ENCODE assay signal across 8 cellular contexts in genomic region chr19:32674153-32674958, GRCh38. TPM values are rescaled to one million over a fixed set of nuclear protein-coding genes. Genes with fewer than 3 reads are reported as not detected.
DNase-seq lines count a peak whose midpoint lies in the region; ATAC-seq and TF ChIP-seq lines count a peak whose summit lies in the region.

No MANE protein-coding gene starts in this region.

- peaks cover 4 to 10% of the 10 kb centered on the region in 2 donors for H3K27me3 Mint-ChIP-seq in effector memory CD8-positive, alpha-beta T cell
- peaks cover 26% of the 10 kb centered on the region for H3K27me3 Mint-ChIP-seq in neural progenitor cell (ENCODE audit: insufficient read depth, low read depth)

- H3K4me2 ChIP-seq in OCI-LY3 (ENCODE audit: low read length) (peak overlapping the region; percentile 98), neural progenitor cell (peak overlapping the region; percentile 84)

- H3K4me1 Mint-ChIP-seq in effector memory CD8-positive, alpha-beta T cell (ENCODE audit: low read depth in 2 of 2): peaks cover 39% of the 10 kb centered on the region in 2 donors
- H3K4me1 Mint-ChIP-seq in neural progenitor cell: peaks cover 28% of the 10 kb centered on the region

- no peak for ATAC-seq in effector memory CD8-positive, alpha-beta T cell (replicated peaks)

- TF ChIP-seq CTCF in OCI-LY3 (IDR thresholded peaks at IDR 0.05; ENCODE audit: low read depth, low read length) (no peak), neural progenitor cell (IDR thresholded peaks at IDR 0.05) (peak; percentile 8)

- peak overlapping the region; percentile 95 for H3K4me3 ChIP-seq in OCI-LY3 (ENCODE audit: low read length)
- H3K4me3 ChIP-seq in neural progenitor cell: peak overlapping the region; percentile 90

- H3K4me3 Mint-ChIP-seq in effector memory CD8-positive, alpha-beta T cell: peak overlapping the region; percentile 89 to 90
- peak overlapping the region; percentile 95 for H3K4me3 Mint-ChIP-seq in neural progenitor cell

- peaks cover 8% of the 10 kb centered on the region for H3K4me1 ChIP-seq in OCI-LY3 (ENCODE audit: low read length)
- H3K4me1 ChIP-seq in neural progenitor cell: peaks cover 12% of the 10 kb centered on the region

- H3K27ac ChIP-seq in OCI-LY3 (ENCODE audit: low read length) (peak overlapping the region; percentile 23), neural progenitor cell (no peak overlapping the region)

- peaks cover 2% of the 10 kb centered on the region for H3K36me3 ChIP-seq in OCI-LY3 (replicated peaks; ENCODE audit: low read depth, low read length)
- H3K36me3 ChIP-seq in neural progenitor cell: no peaks in the 10 kb centered on the region

- peak; percentile 34 for DNase-seq in activated gamma-delta T cell (lab: John Stamatoyannopoulos, UW)
- no peak for DNase-seq in activated gamma-delta T cell treated with Interleukin-2 at 50 U/mL for 16 hours
- DNase-seq in effector memory CD8-positive, alpha-beta T cell: peak in 1 of 3 experiments; percentile 27
- peak; percentile 47 for DNase-seq in neural progenitor cell (ENCODE audit: low spot score)
- DNase-seq in cerebellar cortex (ENCODE audit: low spot score): no peak
- no peak for DNase-seq in KG1 (lab: John Stamatoyannopoulos, UW)
- no peak for DNase-seq in GM19238 (ENCODE audit: insufficient read length, low spot score)

- H3K36me3 Mint-ChIP-seq in effector memory CD8-positive, alpha-beta T cell (ENCODE audit: insufficient read depth): peaks cover 9% of the 10 kb centered on the region
- peaks cover 4% of the 10 kb centered on the region for H3K36me3 Mint-ChIP-seq in neural progenitor cell

- no peaks in the 10 kb centered on the region for H3K9me3 Mint-ChIP-seq in effector memory CD8-positive, alpha-beta T cell
- H3K9me3 Mint-ChIP-seq in neural progenitor cell: no peaks in the 10 kb centered on the region

- no peaks in the 10 kb centered on the region for H3K9me3 ChIP-seq in OCI-LY3 (ENCODE audit: insufficient read depth, low read length)
- no peaks in the 10 kb centered on the region for H3K9me3 ChIP-seq in neural progenitor cell (ENCODE audit: low read depth)

- peak overlapping the region; percentile 30 to 79 for H3K27ac Mint-ChIP-seq in effector memory CD8-positive, alpha-beta T cell
- peak overlapping the region; percentile 80 for H3K27ac Mint-ChIP-seq in neural progenitor cell

- H3K9ac ChIP-seq in OCI-LY3 (ENCODE audit: low read length) (peak overlapping the region; percentile 86), neural progenitor cell (no peak overlapping the region)

- peaks cover 19% of the 10 kb centered on the region for H3F3A ChIP-seq in neural progenitor cell (ENCODE audit: low read depth)

- H4K20me1 ChIP-seq in OCI-LY3 (ENCODE audit: insufficient read depth, low read length) (peaks cover 38% of the 10 kb centered on the region), neural progenitor cell (ENCODE audit: low read depth) (peaks cover 64% of the 10 kb centered on the region)

- H2AFZ ChIP-seq in OCI-LY3 (ENCODE audit: low read depth, low read length): no peak overlapping the region; the same call in 1 of the 2 replicates
- peak overlapping the region; percentile 90 for H2AFZ ChIP-seq in neural progenitor cell (replicated peaks)

- H3K27me3 ChIP-seq in OCI-LY3 (ENCODE audit: low read depth, low read length) (no peaks in the 10 kb centered on the region), neural progenitor cell (peaks cover 62% of the 10 kb centered on the region)

- H3K79me2 ChIP-seq in OCI-LY3 (ENCODE audit: low read length) (peaks cover 55% of the 10 kb centered on the region), neural progenitor cell (ENCODE audit: low read depth) (peaks cover 28% of the 10 kb centered on the region)

RNA-seq across cellular contexts. Expression of gene ANKRD27, which starts 0.6 kb away (rescaled TPM):
- total RNA-seq in neural progenitor cell (ENCODE audit: low replicate concordance): 24.9 and 30.5 TPM in 2 replicates

RNA-seq across cellular contexts. Expression of gene RGS9BP, which starts 1.3 kb away (rescaled TPM):
- total RNA-seq in neural progenitor cell (ENCODE audit: low replicate concordance): 0.28 TPM in 1 of 2 replicates, not detected in the other

RNA-seq across cellular contexts. Expression of gene NUDT19, which starts 17.3 kb away (rescaled TPM):
- 4.1 and 4.4 TPM in 2 replicates for total RNA-seq in neural progenitor cell (ENCODE audit: low replicate concordance)

RNA-seq across cellular contexts. Expression of gene TDRD12, which starts 45.2 kb away (rescaled TPM):
- total RNA-seq in neural progenitor cell (ENCODE audit: low replicate concordance): 0.07 and 0.56 TPM in 2 replicates

Comparison
In these comparisons a context has a peak if more than half of its experiments do, and no peak if none do; other contexts are left out.
1. DNase-seq: peak in activated gamma-delta T cell (single experiment) and neural progenitor cell (single experiment); none in activated gamma-delta T cell treated with Interleukin-2 at 50 U/mL for 16 hours (single experiment), cerebellar cortex (single experiment), KG1 (single experiment) and GM19238 (single experiment).